ENCODE assay signal across 8 cellular contexts in the genomic region with DNA sequence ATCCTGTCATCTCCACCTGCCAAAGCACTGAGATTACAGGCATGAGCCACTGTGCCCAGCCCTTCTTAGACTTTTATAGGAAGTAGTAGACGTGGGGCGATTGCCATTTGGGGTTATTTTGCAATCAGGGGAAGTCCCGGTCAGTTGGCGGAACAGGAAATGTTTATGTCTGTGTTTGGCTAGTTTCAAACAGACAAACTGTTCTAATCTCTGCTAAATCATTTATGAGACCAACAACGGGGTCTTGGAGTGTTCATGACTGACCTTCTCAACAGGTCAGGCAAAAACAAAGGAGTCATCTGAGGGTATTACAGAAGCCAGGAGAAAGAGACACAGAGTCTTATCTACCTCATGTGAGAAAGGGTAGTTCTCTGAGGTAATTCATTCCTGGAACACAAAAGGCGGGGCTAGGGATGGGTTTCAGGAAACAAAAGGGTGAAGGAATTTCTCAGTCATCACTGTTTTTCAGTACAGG. TPM values are rescaled to one million over a fixed set of nuclear protein-coding genes. Genes with fewer than 3 reads are reported as not detected.
DNase-seq lines count a peak whose midpoint lies in the region; ATAC-seq and TF ChIP-seq lines count a peak whose summit lies in the region.

No MANE protein-coding gene starts in this region.

- peaks cover 8% of the 10 kb centered on the region for H3F3A ChIP-seq in SK-N-SH (replicated peaks; ENCODE audit: insufficient read depth)

- no peak for TF ChIP-seq EP300 in SK-N-SH (IDR thresholded peaks at IDR 0.05; ENCODE audit: borderline replicate concordance in 1 of 2, low read depth in 1 of 2, low read length in 1 of 2)

- ATAC-seq in HG02973 (IDR thresholded peaks at IDR 0.05; ENCODE audit: unreplicated experiment) (peak; percentile 83), sciatic nerve (peak; percentile 80)

- peak; percentile 71 for DNase-seq in activated CD4-positive, alpha-beta T cell treated with anti-CD3 and anti-CD28 coated beads, Interleukin-2, amount 10 ng/mL, durations not matched to agents 24 days and 14 days
- no peak for DNase-seq in activated CD4-positive, alpha-beta T cell treated with anti-CD3 and anti-CD28 coated beads for 1 hour
- peak in 2 of 3 donors; percentile 64 to 84 for DNase-seq in Peyer's patch
- DNase-seq in fibroblast of pulmonary artery (ENCODE audit: low read depth), result peak; percentile 79
- no peak for DNase-seq in sciatic nerve (ENCODE audit: low spot score)
- DNase-seq in NCI-H2171 (lab: John Stamatoyannopoulos, UW), result no peak
- no peak for DNase-seq in SK-N-SH

- no peak overlapping the region for H3K9ac ChIP-seq in SK-N-SH

- WGBS in SK-N-SH (ENCODE audit: low lambda C conversion rate), result 33% methylated on average over 6 of the region's 6 CpGs

- H3K4me1 Mint-ChIP-seq in activated CD4-positive, alpha-beta T cell treated with anti-CD3 and anti-CD28 coated beads, Interleukin-2, amount 10 ng/mL, durations not matched to agents 24 days and 14 days, result peaks cover 16% of the 10 kb centered on the region

- no peaks in the 10 kb centered on the region for H3K9me3 ChIP-seq in Peyer's patch
- H3K9me3 ChIP-seq in SK-N-SH, result no peaks in the 10 kb centered on the region

- H3K36me3 ChIP-seq in Peyer's patch (no peaks in the 10 kb centered on the region), SK-N-SH (replicated peaks in 1 of 2; ENCODE audit: control insufficient read depth in 1 of 2, insufficient read depth in 2 of 2, low read length in 1 of 2) (no peaks in the 10 kb centered on the region)

- no peaks in the 10 kb centered on the region for H4K20me1 ChIP-seq in SK-N-SH (ENCODE audit: insufficient read depth)

- peaks cover 0 to 10% (median 3%) of the 10 kb centered on the region in 4 donors for H3K4me1 ChIP-seq in Peyer's patch
- H3K4me1 ChIP-seq in SK-N-SH (ENCODE audit: control insufficient read depth in 1 of 2, insufficient read depth in 2 of 2, low read depth in 1 of 2, low read length in 1 of 2), result no peaks in the 10 kb centered on the region

- H3K27me3 Mint-ChIP-seq in activated CD4-positive, alpha-beta T cell treated with anti-CD3 and anti-CD28 coated beads, Interleukin-2, amount 10 ng/mL, durations not matched to agents 24 days and 14 days, result no peaks in the 10 kb centered on the region

- H3K4me3 ChIP-seq in Peyer's patch (no peak overlapping the region), fibroblast of pulmonary artery (replicated peaks; ENCODE audit: low read depth, low read length) (no peak overlapping the region), SK-N-SH (ENCODE audit: low read depth in 2 of 2, low read length in 1 of 2) (no peak overlapping the region)

- H3K27ac ChIP-seq in Peyer's patch, result peak overlapping the region; percentile 41 to 67 (median 64)
- no peak overlapping the region for H3K27ac ChIP-seq in SK-N-SH (ENCODE audit: low read depth in 2 of 2, low read length in 1 of 2)

- CTCF ChIA-PET in SK-N-SH (lab: Yijun Ruan, JAX), result no interaction called here

- TF ChIP-seq CTCF in Peyer's patch (IDR thresholded peaks at IDR 0.05), result no peak
- no peak for TF ChIP-seq CTCF in fibroblast of pulmonary artery (IDR thresholded peaks at IDR 0.05; ENCODE audit: low read length, missing control alignments)
- no peak for TF ChIP-seq CTCF in SK-N-SH (IDR thresholded peaks at IDR 0.05)

- no peaks in the 10 kb centered on the region for H3K79me2 ChIP-seq in SK-N-SH (ENCODE audit: insufficient read depth)

- peak overlapping the region; percentile 61 for H3K4me3 Mint-ChIP-seq in activated CD4-positive, alpha-beta T cell treated with anti-CD3 and anti-CD28 coated beads, Interleukin-2, amount 10 ng/mL, durations not matched to agents 24 days and 14 days

- POLR2A ChIA-PET in SK-N-SH (lab: Yijun Ruan, JAX), result no interaction called here

- H3K9me2 ChIP-seq in SK-N-SH, result 0 out of 2 replicates have a peak, but pooled peaks cover 4% of the 10 kb centered on the region

- H2AFZ ChIP-seq in SK-N-SH (ENCODE audit: low read depth), result no peak overlapping the region

- TF ChIP-seq POLR2A in Peyer's patch (IDR thresholded peaks at IDR 0.05), result no peak

- peaks cover 25% of the 10 kb centered on the region for H3K9me3 Mint-ChIP-seq in activated CD4-positive, alpha-beta T cell treated with anti-CD3 and anti-CD28 coated beads, Interleukin-2, amount 10 ng/mL, durations not matched to agents 24 days and 14 days

- H3K27ac Mint-ChIP-seq in activated CD4-positive, alpha-beta T cell treated with anti-CD3 and anti-CD28 coated beads, Interleukin-2, amount 10 ng/mL, durations not matched to agents 24 days and 14 days, result peak overlapping the region; percentile 92

- no peak for TF ChIP-seq RAD21 in SK-N-SH (IDR thresholded peaks at IDR 0.05; ENCODE audit: low read length)

- peaks cover 5% of the 10 kb centered on the region for H3K36me3 Mint-ChIP-seq in activated CD4-positive, alpha-beta T cell treated with anti-CD3 and anti-CD28 coated beads, Interleukin-2, amount 10 ng/mL, durations not matched to agents 24 days and 14 days (ENCODE audit: low read depth)

- no peak overlapping the region for H3K4me2 ChIP-seq in SK-N-SH

- intact Hi-C loops in activated CD4-positive, alpha-beta T cell treated with anti-CD3 and anti-CD28 coated beads, Interleukin-2, amount 10 ng/mL, durations not matched to agents 24 days and 14 days (cut with micrococcal nuclease), result no loop called here
- intact Hi-C loops in sciatic nerve (cut with DNase I), result no loop called here

- H3K27me3 ChIP-seq in Peyer's patch, result no peaks in the 10 kb centered on the region
- H3K27me3 ChIP-seq in SK-N-SH (ENCODE audit: insufficient read depth), result no peaks in the 10 kb centered on the region

TF ChIP-seq in SK-N-SH, 30 proteins besides CTCF, POLR2A, EP300 and RAD21:
- TF ChIP-seq SMC3 (IDR thresholded peaks at IDR 0.05; ENCODE audit: low read depth, low read length) (no peak), GABPA (IDR thresholded peaks at IDR 0.05; ENCODE audit: low read depth) (no peak), MXI1 (IDR thresholded peaks at IDR 0.05; ENCODE audit: low read depth, low read length) (no peak), RXRA (IDR thresholded peaks at IDR 0.05; ENCODE audit: borderline replicate concordance, low read depth) (no peak)
- TF ChIP-seq, protein P1, sequence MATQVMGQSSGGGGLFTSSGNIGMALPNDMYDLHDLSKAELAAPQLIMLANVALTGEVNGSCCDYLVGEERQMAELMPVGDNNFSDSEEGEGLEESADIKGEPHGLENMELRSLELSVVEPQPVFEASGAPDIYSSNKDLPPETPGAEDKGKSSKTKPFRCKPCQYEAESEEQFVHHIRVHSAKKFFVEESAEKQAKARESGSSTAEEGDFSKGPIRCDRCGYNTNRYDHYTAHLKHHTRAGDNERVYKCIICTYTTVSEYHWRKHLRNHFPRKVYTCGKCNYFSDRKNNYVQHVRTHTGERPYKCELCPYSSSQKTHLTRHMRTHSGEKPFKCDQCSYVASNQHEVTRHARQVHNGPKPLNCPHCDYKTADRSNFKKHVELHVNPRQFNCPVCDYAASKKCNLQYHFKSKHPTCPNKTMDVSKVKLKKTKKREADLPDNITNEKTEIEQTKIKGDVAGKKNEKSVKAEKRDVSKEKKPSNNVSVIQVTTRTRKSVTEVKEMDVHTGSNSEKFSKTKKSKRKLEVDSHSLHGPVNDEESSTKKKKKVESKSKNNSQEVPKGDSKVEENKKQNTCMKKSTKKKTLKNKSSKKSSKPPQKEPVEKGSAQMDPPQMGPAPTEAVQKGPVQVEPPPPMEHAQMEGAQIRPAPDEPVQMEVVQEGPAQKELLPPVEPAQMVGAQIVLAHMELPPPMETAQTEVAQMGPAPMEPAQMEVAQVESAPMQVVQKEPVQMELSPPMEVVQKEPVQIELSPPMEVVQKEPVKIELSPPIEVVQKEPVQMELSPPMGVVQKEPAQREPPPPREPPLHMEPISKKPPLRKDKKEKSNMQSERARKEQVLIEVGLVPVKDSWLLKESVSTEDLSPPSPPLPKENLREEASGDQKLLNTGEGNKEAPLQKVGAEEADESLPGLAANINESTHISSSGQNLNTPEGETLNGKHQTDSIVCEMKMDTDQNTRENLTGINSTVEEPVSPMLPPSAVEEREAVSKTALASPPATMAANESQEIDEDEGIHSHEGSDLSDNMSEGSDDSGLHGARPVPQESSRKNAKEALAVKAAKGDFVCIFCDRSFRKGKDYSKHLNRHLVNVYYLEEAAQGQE (IDR thresholded peaks at IDR 0.05; ENCODE audit: low read depth, low read length), result no peak
TF ChIP-seq in SK-N-SH: peak in this region for 0.

RNA-seq across cellular contexts. Expression of gene TPK1, which starts 6.6 kb away (rescaled TPM):
- 13.1 and 13.2 TPM in 2 replicates for total RNA-seq in activated CD4-positive, alpha-beta T cell treated with anti-CD3 and anti-CD28 coated beads, Interleukin-2, amount 10 ng/mL, durations not matched to agents 24 days and 14 days
- total RNA-seq in Peyer's patch, result 10 to 100 TPM in 3 of 4 donors, 1 to 10 TPM in 1; 2.5 to 22.7 (median 18.7) TPM
- total RNA-seq in sciatic nerve, result 14.8 TPM
- polyA plus RNA-seq in SK-N-SH (2012; rRNA removed), result 3.0 and 3.3 TPM in 2 replicates
- polyA plus RNA-seq in SK-N-SH (2012; cell fraction: cytosol; rRNA removed), result 3.1 and 4.4 TPM in 2 replicates
- polyA plus RNA-seq in SK-N-SH (2012; cell fraction: nucleus; rRNA removed), result 3.0 TPM in 2 replicates

Comparison
In these comparisons a context has a peak if more than half of its experiments do, and no peak if none do; other contexts are left out.
1. DNase-seq: peak in activated CD4-positive, alpha-beta T cell treated with anti-CD3 and anti-CD28 coated beads, Interleukin-2, amount 10 ng/mL, durations not matched to agents 24 days and 14 days (single experiment), Peyer's patch (2 of 3) and fibroblast of pulmonary artery (single experiment); none in activated CD4-positive, alpha-beta T cell treated with anti-CD3 and anti-CD28 coated beads for 1 hour (single experiment), sciatic nerve (single experiment), NCI-H2171 (single experiment) and SK-N-SH (single experiment).
2. H3K27ac ChIP-seq: peak in Peyer's patch (4 of 4); none in SK-N-SH (0 of 2).